Comparison of ENCODE assay signal across 8 cellular contexts in genomic region chr1:151061012-151061401, GRCh38. TPM values are rescaled to one million over a fixed set of nuclear protein-coding genes. Genes with fewer than 3 reads are reported as not detected.
A peak's percentile ranks its signal among the peaks of the same experiment; 100 is the strongest.
DNase-seq lines count a peak whose midpoint lies in the region; ATAC-seq and TF ChIP-seq lines count a peak whose summit lies in the region.

No MANE protein-coding gene starts in this region.

- peaks cover 32% of the 10 kb centered on the region for H3K4me1 ChIP-seq in PC-9 (replicated peaks; ENCODE audit: insufficient read depth)
- H3K4me1 ChIP-seq in fibroblast of lung (ENCODE audit: control insufficient read depth, extremely low read depth, insufficient read depth, low read length): peaks cover 15% of the 10 kb centered on the region
- peaks cover 18 to 50% of the 10 kb centered on the region in 2 donors for H3K4me1 ChIP-seq in thoracic aorta (ENCODE audit: control insufficient read depth in 1 of 2, low read depth in 2 of 2)

- H3K27me3 ChIP-seq in PC-9 (ENCODE audit: insufficient read depth, low read depth) (no peaks in the 10 kb centered on the region), fibroblast of lung (ENCODE audit: control insufficient read depth, insufficient read depth, low read length) (no peaks in the 10 kb centered on the region), thoracic aorta (replicated peaks; ENCODE audit: insufficient read depth) (no peaks in the 10 kb centered on the region)

- H2AFZ ChIP-seq in PC-9 (0 out of 2 replicates have a peak overlapping the region, but pooled peaks have one; percentile 86), fibroblast of lung (ENCODE audit: low read length) (no peak overlapping the region)

- no peak for DNase-seq in activated naive CD4-positive, alpha-beta T cell treated with anti-CD3 and anti-CD28 coated beads, Interleukin-2, amount 10 ng/mL, durations not matched to agents 7 days and 5 days
- DNase-seq in activated naive CD4-positive, alpha-beta T cell treated with anti-CD3 and anti-CD28 coated beads, Interleukin-2, amount 50 U/mL, for 16 hours: no peak
- DNase-seq in PC-9 (no peak), fibroblast of lung (ENCODE audit: low read depth in 2 of 2) (peak in 1 of 2 donors; percentile 43), thoracic aorta (ENCODE audit: low spot score) (no peak)

- TSS peak; percentile 45 for BruUV-seq in PC-9 (replicated peaks; lab: Mats Ljungman, UMichigan)

- peak overlapping the region; percentile 97 for H3K4me3 Mint-ChIP-seq in activated naive CD4-positive, alpha-beta T cell treated with anti-CD3 and anti-CD28 coated beads, Interleukin-2, amount 10 ng/mL, durations not matched to agents 7 days and 5 days

- H3K79me2 ChIP-seq in PC-9 (ENCODE audit: low read depth) (peaks cover 34% of the 10 kb centered on the region), fibroblast of lung (ENCODE audit: control insufficient read depth, insufficient read depth, low read length) (peaks cover 40% of the 10 kb centered on the region)

- POLR2A ChIA-PET in PC-9 (lab: Charles Lee; ENCODE audit: unreplicated experiment): no interaction called here

- H3F3A ChIP-seq in PC-9 (ENCODE audit: insufficient read depth, low read depth): peaks cover 10% of the 10 kb centered on the region

- H3K27me3 Mint-ChIP-seq in activated naive CD4-positive, alpha-beta T cell treated with anti-CD3 and anti-CD28 coated beads, Interleukin-2, amount 10 ng/mL, durations not matched to agents 7 days and 5 days: peaks cover 5% of the 10 kb centered on the region

- H3K4me2 ChIP-seq in PC-9 (peak overlapping the region; percentile 90), fibroblast of lung (ENCODE audit: extremely low read depth, insufficient read depth, low read length) (peak overlapping the region; percentile 68)

- no peak overlapping the region for H3K27ac Mint-ChIP-seq in activated naive CD4-positive, alpha-beta T cell treated with anti-CD3 and anti-CD28 coated beads, Interleukin-2, amount 10 ng/mL, durations not matched to agents 7 days and 5 days

- ATAC-seq in thoracic aorta (ENCODE audit: insufficient number of reproducible peaks, low FRiP score, low read depth) (no peak), GM19397 (IDR thresholded peaks at IDR 0.05; ENCODE audit: unreplicated experiment) (no peak), GM18909 (IDR thresholded peaks at IDR 0.05; ENCODE audit: poor library complexity, unreplicated experiment) (no peak), GM19035 (IDR thresholded peaks at IDR 0.05; ENCODE audit: unreplicated experiment) (no peak)

- H3K4me1 Mint-ChIP-seq in activated naive CD4-positive, alpha-beta T cell treated with anti-CD3 and anti-CD28 coated beads, Interleukin-2, amount 10 ng/mL, durations not matched to agents 7 days and 5 days: peaks cover 28% of the 10 kb centered on the region

- H3K9me3 Mint-ChIP-seq in activated naive CD4-positive, alpha-beta T cell treated with anti-CD3 and anti-CD28 coated beads, Interleukin-2, amount 10 ng/mL, durations not matched to agents 7 days and 5 days: no peaks in the 10 kb centered on the region

- intact Hi-C loops in PC-9 (cut with micrococcal nuclease; ENCODE audit: unreplicated experiment): loop anchor here (1.0 to 10.0 kb wide), 2 partner anchors 10 to 496 kb away; no protein-coding TSS in a partner anchor

- CTCF ChIA-PET in activated naive CD4-positive, alpha-beta T cell treated with anti-CD3 and anti-CD28 coated beads, Interleukin-2, amount 10 ng/mL, durations not matched to agents 7 days and 5 days (lab: Charles Lee): interaction anchor here (0.7 to 6.2 kb wide), 12 partner anchors 9 to 110 kb away, joined by 3 to 41 read pairs (median 4); partner anchors contain the start of genes C1orf56 and TNFAIP8L2
- CTCF ChIA-PET in PC-9 (lab: Charles Lee): interaction anchor here (0.5 to 1.0 kb wide), 2 partner anchors 81 to 805 kb away, joined by 3 read pairs; no protein-coding TSS in a partner anchor

- no peak overlapping the region for H3K9ac ChIP-seq in fibroblast of lung (ENCODE audit: insufficient read depth, low read length)

- no peaks in the 10 kb centered on the region for H3K9me3 ChIP-seq in PC-9 (ENCODE audit: insufficient read depth, low read depth)
- no peaks in the 10 kb centered on the region for H3K9me3 ChIP-seq in fibroblast of lung (ENCODE audit: control insufficient read depth, insufficient read depth, low read depth, low read length)
- no peaks in the 10 kb centered on the region for H3K9me3 ChIP-seq in thoracic aorta

- H3K4me3 ChIP-seq in PC-9: peak overlapping the region; percentile 82; the same call in 1 of the 2 replicates
- H3K4me3 ChIP-seq in fibroblast of lung (replicated peaks in 1 of 4; ENCODE audit: control extremely low read depth in 1 of 4, insufficient read depth in 1 of 4, low read depth in 3 of 4, low read length in 4 of 4): peak overlapping the region; percentile 35 to 82 (median 78)
- H3K4me3 ChIP-seq in thoracic aorta: peak overlapping the region; percentile 100

- peaks cover 37% of the 10 kb centered on the region for H3K36me3 Mint-ChIP-seq in activated naive CD4-positive, alpha-beta T cell treated with anti-CD3 and anti-CD28 coated beads, Interleukin-2, amount 10 ng/mL, durations not matched to agents 7 days and 5 days

- TF ChIP-seq CTCF in PC-9 (conservative IDR thresholded peaks at IDR 0.05) (no peak), fibroblast of lung (conservative IDR thresholded peaks at IDR 0.05 in 1 of 2, IDR thresholded peaks at IDR 0.05 in 1 of 2; ENCODE audit: low read depth in 1 of 2, low read length in 2 of 2) (no peak), thoracic aorta (IDR thresholded peaks at IDR 0.05) (no peak)

- H3K9me2 ChIP-seq in PC-9 (ENCODE audit: insufficient read depth): no peaks in the 10 kb centered on the region

- H3K27ac ChIP-seq in PC-9 (no peak overlapping the region), fibroblast of lung (ENCODE audit: insufficient read depth, low read length) (peak overlapping the region; percentile 86), thoracic aorta (peak overlapping the region in 1 of 2 donors; percentile 99)

- H3K36me3 ChIP-seq in PC-9 (ENCODE audit: low read depth) (peaks cover 8% of the 10 kb centered on the region; the same call in 1 of the 2 replicates), fibroblast of lung (ENCODE audit: control insufficient read depth, insufficient read depth, low read length) (peaks cover 5% of the 10 kb centered on the region), thoracic aorta (peaks cover under 1% of the 10 kb centered on the region)

- H4K20me1 ChIP-seq in PC-9 (ENCODE audit: insufficient read depth): peaks cover 14% of the 10 kb centered on the region; the same call in 1 of the 2 replicates
- H4K20me1 ChIP-seq in fibroblast of lung (ENCODE audit: control insufficient read depth, extremely low read depth, insufficient read depth, low read length): peaks cover 2% of the 10 kb centered on the region

RNA-seq across cellular contexts. Expression of gene MLLT11, which starts 0.8 kb away (rescaled TPM):
- total RNA-seq in PC-9 (2021): 15.0 and 23.3 TPM in 2 replicates
- total RNA-seq in fibroblast of lung: 0.77 and 2.8 TPM in 2 replicates
- polyA plus RNA-seq in fibroblast of lung: 7.2 and 10.4 TPM in 2 replicates
- polyA plus RNA-seq in fibroblast of lung (2012): 5.5 and 7.0 TPM in 2 replicates
- 1.6 and 6.9 TPM in 2 replicates for polyA minus RNA-seq in fibroblast of lung (ENCODE audit: low replicate concordance)
- total RNA-seq in thoracic aorta: 1 to 10 TPM; 1.2 to 3.1 TPM

RNA-seq across cellular contexts. Expression of gene CDC42SE1, which starts 1.6 kb away (rescaled TPM):
- 59.4 and 62.8 TPM in 2 replicates for total RNA-seq in PC-9 (2021)
- 29.8 and 36.5 TPM in 2 replicates for total RNA-seq in fibroblast of lung
- polyA plus RNA-seq in fibroblast of lung: 49.9 and 55.0 TPM in 2 replicates
- 37.3 and 41.6 TPM in 2 replicates for polyA plus RNA-seq in fibroblast of lung (2012)
- 31.8 and 41.3 TPM in 2 replicates for polyA minus RNA-seq in fibroblast of lung (ENCODE audit: low replicate concordance)
- 100 to 1,000 TPM in 1 of 2 donors, 10 to 100 TPM in 1; 66.2 to 134 TPM for total RNA-seq in thoracic aorta

RNA-seq across cellular contexts. Expression of gene GABPB2, which starts 9.6 kb away (rescaled TPM):
- 6.4 and 6.6 TPM in 2 replicates for total RNA-seq in PC-9 (2021)
- total RNA-seq in fibroblast of lung: 12.8 and 13.9 TPM in 2 replicates
- polyA plus RNA-seq in fibroblast of lung: 13.0 and 14.9 TPM in 2 replicates
- polyA plus RNA-seq in fibroblast of lung (2012): 5.4 and 6.2 TPM in 2 replicates
- polyA minus RNA-seq in fibroblast of lung (ENCODE audit: low replicate concordance): 10.4 and 20.0 TPM in 2 replicates
- 10 to 100 TPM; 24.6 to 33.0 TPM for total RNA-seq in thoracic aorta

RNA-seq across cellular contexts. Expression of gene C1orf56, which starts 13.5 kb away (rescaled TPM):
- total RNA-seq in PC-9 (2021): 1.8 and 2.3 TPM in 2 replicates
- 2.8 and 3.5 TPM in 2 replicates for total RNA-seq in fibroblast of lung
- polyA plus RNA-seq in fibroblast of lung: 1.4 and 1.5 TPM in 2 replicates
- polyA plus RNA-seq in fibroblast of lung (2012): 2.5 and 3.5 TPM in 2 replicates
- polyA minus RNA-seq in fibroblast of lung (ENCODE audit: low replicate concordance): 1.5 and 13.8 TPM in 2 replicates
- total RNA-seq in thoracic aorta: 1 to 10 TPM; 5.0 to 5.3 TPM

RNA-seq across cellular contexts. Expression of gene BNIPL, which starts 24.6 kb away (rescaled TPM):
- 3.0 and 3.6 TPM in 2 replicates for total RNA-seq in PC-9 (2021)
- under 0.01 and 0.33 TPM in 2 replicates for total RNA-seq in fibroblast of lung
- polyA plus RNA-seq in fibroblast of lung: 0.07 and 0.10 TPM in 2 replicates
- polyA plus RNA-seq in fibroblast of lung (2012): 0.17 TPM in 1 of 2 replicates, not detected in the other
- not detected in 2 replicates for polyA minus RNA-seq in fibroblast of lung (ENCODE audit: low replicate concordance)
- 1 to 10 TPM in 1 of 2 donors, under 1 TPM in 1; 0.14 to 2.6 TPM for total RNA-seq in thoracic aorta
